Comparison of ENCODE assay signal across 8 cellular contexts in genomic region chr15:37891754-37892368, GRCh38. TPM values are rescaled to one million over a fixed set of nuclear protein-coding genes. Genes with fewer than 3 reads are reported as not detected.
A peak's percentile ranks its signal among the peaks of the same experiment; 100 is the strongest.
DNase-seq lines count a peak whose midpoint lies in the region; ATAC-seq and TF ChIP-seq lines count a peak whose summit lies in the region.

No MANE protein-coding gene starts in this region.

- no peak for ATAC-seq in GM18505 (IDR thresholded peaks at IDR 0.05; ENCODE audit: unreplicated experiment)

- no peaks in the 10 kb centered on the region for H3K9me3 ChIP-seq in WERI-Rb-1 (ENCODE audit: severe bottlenecking)
- no peaks in the 10 kb centered on the region for H3K9me3 ChIP-seq in right atrium auricular region
- H3K9me3 ChIP-seq in spleen: no peaks in the 10 kb centered on the region

- H3K27ac ChIP-seq in WERI-Rb-1 (no peak overlapping the region), right atrium auricular region (no peak overlapping the region), spleen (no peak overlapping the region)

- intact Hi-C loops in spleen (cut with DNase I; ENCODE audit: low total_unique reads): no loop called here

- in situ Hi-C loops in GM13976 (cut with MboI; ENCODE audit: low sequenced_read_pairs, unreplicated experiment): loop anchor here (25.0 kb wide), 2 partner anchors 1005 to 1380 kb away; no protein-coding TSS in a partner anchor

- TF ChIP-seq POLR2A in NB4 (IDR thresholded peaks at IDR 0.05; ENCODE audit: extremely low read depth, insufficient read length): no peak
- no peak for TF ChIP-seq POLR2A in spleen (IDR thresholded peaks at IDR 0.05)
- no peak for TF ChIP-seq POLR2A in GM18505 (IDR thresholded peaks at IDR 0.05; ENCODE audit: borderline replicate concordance, extremely low read depth, insufficient read depth, insufficient read length)

- TF ChIP-seq CTCF in AG09309 (IDR thresholded peaks at IDR 0.05; ENCODE audit: control insufficient read depth, insufficient read depth, low read depth, low read length, missing control alignments): peak; percentile 84
- peak; percentile 70 for TF ChIP-seq CTCF in GM13976 (IDR thresholded peaks at IDR 0.05; ENCODE audit: borderline replicate concordance, control extremely low read depth, extremely low read depth, insufficient read depth, missing control alignments)
- TF ChIP-seq CTCF in NB4 (IDR thresholded peaks at IDR 0.05; ENCODE audit: low read depth, low read length): peak; percentile 78
- TF ChIP-seq CTCF in WERI-Rb-1 (IDR thresholded peaks at IDR 0.05; ENCODE audit: low read depth, low read length): peak; percentile 73
- peak; percentile 23 to 73 for TF ChIP-seq CTCF in right atrium auricular region (IDR thresholded peaks at IDR 0.05)
- peak in 9 of 11 experiments; percentile 40 to 68 (median 57) for TF ChIP-seq CTCF in spleen (IDR thresholded peaks at IDR 0.05 in 8 of 11, conservative IDR thresholded peaks at IDR 0.05 in 3 of 11)

- H3K36me3 ChIP-seq in WERI-Rb-1 (no peaks in the 10 kb centered on the region), right atrium auricular region (no peaks in the 10 kb centered on the region), spleen (no peaks in the 10 kb centered on the region)

- no peak for DNase-seq in AG09309 (ENCODE audit: low read depth)
- no peak for DNase-seq in GM13976 (ENCODE audit: low spot score)
- DNase-seq in NB4 (ENCODE audit: low read depth): peak; percentile 32
- peak; percentile 16 for DNase-seq in WERI-Rb-1
- no peak for DNase-seq in right atrium auricular region (ENCODE audit: low spot score)
- no peak for DNase-seq in spleen
- no peak for DNase-seq in activated naive CD4-positive, alpha-beta T cell (lab: John Stamatoyannopoulos, UW)

- H3K4me3 ChIP-seq in AG09309 (ENCODE audit: control insufficient read depth, low read depth, low read length): no peak overlapping the region
- no peak overlapping the region for H3K4me3 ChIP-seq in NB4 (ENCODE audit: low read depth, low read length)
- H3K4me3 ChIP-seq in WERI-Rb-1 (ENCODE audit: low read depth, low read length): no peak overlapping the region
- no peak overlapping the region for H3K4me3 ChIP-seq in right atrium auricular region
- H3K4me3 ChIP-seq in spleen: no peak overlapping the region

- H3K4me1 ChIP-seq in right atrium auricular region: no peaks in the 10 kb centered on the region
- no peaks in the 10 kb centered on the region for H3K4me1 ChIP-seq in spleen

- no peaks in the 10 kb centered on the region for H3K27me3 ChIP-seq in WERI-Rb-1 (ENCODE audit: insufficient read depth, low read depth, severe bottlenecking)
- no peaks in the 10 kb centered on the region for H3K27me3 ChIP-seq in right atrium auricular region
- peaks cover 0 to 14% (median 0%) of the 10 kb centered on the region in 7 donors for H3K27me3 ChIP-seq in spleen (replicated peaks in 1 of 7)

- WGBS in spleen, 5 donors: 46 to 55% (median 53%) methylated on average over 5 of the region's 5 CpGs

RNA-seq across cellular contexts. Expression of gene TMCO5A, which starts 42.6 kb away (rescaled TPM):
- not detected for total RNA-seq in right atrium auricular region
- total RNA-seq in spleen: not detected
- not detected for polyA plus RNA-seq in spleen

Comparison
In these comparisons a context has a peak if more than half of its experiments do, and no peak if none do; other contexts are left out.
1. DNase-seq: peak in NB4 (single experiment) and WERI-Rb-1 (single experiment); none in AG09309 (single experiment), GM13976 (single experiment), right atrium auricular region (single experiment), spleen (single experiment) and activated naive CD4-positive, alpha-beta T cell (0 of 4).
2. Peak in every context shown above with its lines, with median percentiles within 50 percentile points of each other: CTCF ChIP-seq.